ENCODE assay signal across 22 cellular contexts in the genomic region with DNA sequence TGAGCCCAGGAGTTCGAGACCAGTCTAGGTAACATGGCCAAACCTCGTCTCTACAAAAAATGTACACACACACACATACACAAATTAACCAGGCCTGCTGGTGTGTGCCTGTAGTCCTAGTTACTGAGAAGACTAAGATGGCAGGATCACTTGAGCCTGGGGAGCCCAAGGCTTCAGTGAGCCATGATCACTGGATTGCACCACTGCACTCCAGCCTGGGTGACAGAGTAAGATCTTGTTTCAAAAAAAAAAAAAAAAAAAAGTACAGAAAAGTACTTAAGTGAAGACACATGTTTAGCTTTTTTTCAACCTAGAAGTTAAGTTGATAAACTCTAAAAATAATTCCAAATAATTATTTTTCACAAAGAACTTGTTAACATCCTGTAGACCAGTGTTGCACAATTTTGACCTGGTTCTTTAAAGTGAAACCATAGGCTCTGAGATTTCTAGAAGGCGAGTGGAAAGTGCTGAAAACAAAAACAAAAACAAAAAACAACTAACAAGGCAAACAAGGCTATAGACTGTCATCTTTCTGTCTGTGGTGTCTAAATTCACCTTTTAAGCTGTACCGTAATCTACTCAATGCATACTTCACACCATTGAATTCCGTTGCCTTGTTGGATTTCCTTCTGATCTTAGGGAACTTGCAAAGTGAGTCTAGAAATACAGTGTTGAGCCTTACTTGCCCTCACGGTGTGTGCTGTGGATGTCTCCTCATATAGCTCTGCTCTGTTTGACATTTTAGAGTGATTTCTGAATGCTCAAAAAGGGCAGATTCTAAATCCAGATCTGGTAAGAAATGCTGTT.
A peak's percentile ranks its signal among the peaks of the same experiment; 100 is the strongest.
DNase-seq lines count a peak whose midpoint lies in the region; ATAC-seq, FAIRE-seq and TF ChIP-seq lines count a peak whose summit lies in the region.
"Had no signal": no experiment of that assay in that cellular context is flagged by ENCODE, and none has a peak within 500 bp of the region (broad histone marks: within the 10 kb centered on the region; RNA-seq: fewer than 3 reads in every experiment).

No MANE protein-coding gene starts in this region.

- H3K79me2 ChIP-seq in DOHH2 (ENCODE audit: control insufficient read depth, low read length), result no peaks in the 10 kb centered on the region
- H3K79me2 ChIP-seq in OCI-LY7 (ENCODE audit: insufficient read depth, low read depth, low read length), result no peaks in the 10 kb centered on the region
- H3K79me2 ChIP-seq in osteoblast (ENCODE audit: insufficient read depth, low read length), result no peaks in the 10 kb centered on the region

- H3K4me2 ChIP-seq in DOHH2 (ENCODE audit: low read length) (peak overlapping the region; percentile 49), OCI-LY7 (ENCODE audit: low read length) (no peak overlapping the region), osteoblast (ENCODE audit: insufficient read depth, low read length) (no peak overlapping the region)

- peaks cover 70% of the 10 kb centered on the region for H3K4me1 ChIP-seq in DOHH2 (ENCODE audit: control insufficient read depth, low read length)
- H3K4me1 ChIP-seq in OCI-LY7 (ENCODE audit: insufficient read depth, low read length, poor library complexity, severe bottlenecking), result no peaks in the 10 kb centered on the region
- no peaks in the 10 kb centered on the region for H3K4me1 ChIP-seq in osteoblast (ENCODE audit: insufficient read depth, low read length)
- H3K4me1 ChIP-seq: adrenal gland, prostate gland, sigmoid colon, suprapubic skin had no signal

- DNase-seq in OCI-LY7 (ENCODE audit: low spot score), result no peak
- DNase-seq in osteoblast (ENCODE audit: insufficient read length, low spot score, missing footprints), result peak; percentile 9
- DNase-seq in left ventricle myocardium superior, result no peak
- DNase-seq in medulla oblongata (ENCODE audit: extremely low spot score), result no peak
- DNase-seq: activated CD4-positive, alpha-beta T cell treated with anti-CD3 and anti-CD28 coated beads, Interleukin-2, amount 10 ng/mL, durations not matched to agents 24 days and 14 days; activated gamma-delta T cell; activated T-cell treated with anti-CD3 and anti-CD28 coated beads, Interleukin-2, amount 50 U/mL, for 1 hour; adrenal gland; cerebellar nuclear complex; H7; head of caudate nucleus; KBM-7; mesendoderm; NCI-H510A; sigmoid colon; stimulated activated CD4-positive, alpha-beta T cell treated with anti-CD3 and anti-CD28 coated beads, Interleukin-4, amount 100 ng/mL, for 24 hours had no signal

- H3K36me3 ChIP-seq in DOHH2 (ENCODE audit: control insufficient read depth, low read length) (no peaks in the 10 kb centered on the region), OCI-LY7 (ENCODE audit: insufficient read depth, low read length) (no peaks in the 10 kb centered on the region), osteoblast (ENCODE audit: insufficient read depth, low read length) (no peaks in the 10 kb centered on the region)
- H3K36me3 ChIP-seq: adrenal gland, prostate gland, sigmoid colon, suprapubic skin had no signal

- H3K27me3 ChIP-seq in DOHH2 (ENCODE audit: control insufficient read depth, low read length) (no peaks in the 10 kb centered on the region), osteoblast (ENCODE audit: insufficient read depth, low read length) (no peaks in the 10 kb centered on the region)
- H3K27me3 ChIP-seq: adrenal gland, sigmoid colon, suprapubic skin had no signal

- FAIRE-seq in endometrium (lab: Jason Lieb, UNC), result peak; percentile 58

- H2AFZ ChIP-seq in OCI-LY7 (ENCODE audit: low read length) (peak overlapping the region; percentile 18; the same call in 1 of the 2 replicates), osteoblast (ENCODE audit: low read length) (no peak overlapping the region)

- intact Hi-C loops in OCI-LY7 (cut with micrococcal nuclease; ENCODE audit: unreplicated experiment), result no loop called here
- intact Hi-C loops in left ventricle myocardium superior (cut with micrococcal nuclease), result no loop called here

- no peak for ATAC-seq in left ventricle myocardium superior
- ATAC-seq in HG02885 (IDR thresholded peaks at IDR 0.05; ENCODE audit: poor library complexity, unreplicated experiment), result no peak
- ATAC-seq: stimulated activated effector memory CD8-positive, alpha-beta T cell treated with anti-CD3 and anti-CD28 coated beads, Interleukin-12 subunit alpha, Interleukin-12 subunit beta, amount 100 ng/mL, for 72 hours had no signal

- H3K9me2 ChIP-seq in DOHH2 (replicated peaks; ENCODE audit: control insufficient read depth, low read length) (no peaks in the 10 kb centered on the region), OCI-LY7 (ENCODE audit: insufficient read depth, low read length) (no peaks in the 10 kb centered on the region)

- H3F3A ChIP-seq in DOHH2 (ENCODE audit: control insufficient read depth, insufficient read depth), result no peaks in the 10 kb centered on the region

- peaks cover 4% of the 10 kb centered on the region; the same call in 1 of the 2 replicates for H3K9me3 ChIP-seq in DOHH2 (ENCODE audit: control insufficient read depth, insufficient read depth, low read length)
- H3K9me3 ChIP-seq in OCI-LY7 (ENCODE audit: low read length), result no peaks in the 10 kb centered on the region
- H3K9me3 ChIP-seq in osteoblast (ENCODE audit: low read depth, low read length), result no peaks in the 10 kb centered on the region
- H3K9me3 ChIP-seq: adrenal gland, prostate gland, sigmoid colon, suprapubic skin had no signal

- POLR2A ChIA-PET in OCI-LY7 (lab: Charles Lee), result interaction anchor here (0.7 to 1.0 kb wide), 4 partner anchors 9 to 1240 kb away, joined by 3 to 4 read pairs (median 3); no protein-coding TSS in a partner anchor

- H3K4me3 ChIP-seq in DOHH2 (ENCODE audit: low read length) (no peak overlapping the region), OCI-LY7 (ENCODE audit: low read depth, low read length, poor library complexity, severe bottlenecking) (no peak overlapping the region), osteoblast (ENCODE audit: insufficient read depth, low read length) (no peak overlapping the region)
- H3K4me3 ChIP-seq: adrenal gland, prostate gland, sigmoid colon, suprapubic skin had no signal

- no peaks in the 10 kb centered on the region for H4K20me1 ChIP-seq in DOHH2 (ENCODE audit: control insufficient read depth, insufficient read depth, low read depth, low read length)
- no peaks in the 10 kb centered on the region for H4K20me1 ChIP-seq in OCI-LY7 (ENCODE audit: insufficient read depth, low read length)
- no peaks in the 10 kb centered on the region for H4K20me1 ChIP-seq in osteoblast (ENCODE audit: insufficient read depth, low read length)

- no peak overlapping the region for H3K27ac ChIP-seq in DOHH2 (ENCODE audit: low read depth, low read length)
- H3K27ac ChIP-seq in OCI-LY7 (ENCODE audit: low read depth, low read length, poor library complexity, severe bottlenecking), result no peak overlapping the region
- no peak overlapping the region for H3K27ac ChIP-seq in osteoblast (ENCODE audit: low read depth, low read length)
- H3K27ac ChIP-seq: adrenal gland, prostate gland, sigmoid colon, suprapubic skin had no signal

- no TSS peak for BruUV-seq in OCI-LY7 (replicated peaks; lab: Mats Ljungman, UMichigan)

- TF ChIP-seq CTCF in DOHH2 (IDR thresholded peaks at IDR 0.05; ENCODE audit: low read depth, low read length, poor library complexity, severe bottlenecking), result no peak
- TF ChIP-seq CTCF in OCI-LY7 (conservative IDR thresholded peaks at IDR 0.05; ENCODE audit: low read length), result no peak
- TF ChIP-seq CTCF in osteoblast (IDR thresholded peaks at IDR 0.05; ENCODE audit: extremely low read depth, low read depth, low read length), result no peak

- CTCF ChIA-PET in OCI-LY7 (lab: Charles Lee; ENCODE audit: unreplicated experiment), result no interaction called here
